ENCODE assay signal across 18 cellular contexts in the genomic region with DNA sequence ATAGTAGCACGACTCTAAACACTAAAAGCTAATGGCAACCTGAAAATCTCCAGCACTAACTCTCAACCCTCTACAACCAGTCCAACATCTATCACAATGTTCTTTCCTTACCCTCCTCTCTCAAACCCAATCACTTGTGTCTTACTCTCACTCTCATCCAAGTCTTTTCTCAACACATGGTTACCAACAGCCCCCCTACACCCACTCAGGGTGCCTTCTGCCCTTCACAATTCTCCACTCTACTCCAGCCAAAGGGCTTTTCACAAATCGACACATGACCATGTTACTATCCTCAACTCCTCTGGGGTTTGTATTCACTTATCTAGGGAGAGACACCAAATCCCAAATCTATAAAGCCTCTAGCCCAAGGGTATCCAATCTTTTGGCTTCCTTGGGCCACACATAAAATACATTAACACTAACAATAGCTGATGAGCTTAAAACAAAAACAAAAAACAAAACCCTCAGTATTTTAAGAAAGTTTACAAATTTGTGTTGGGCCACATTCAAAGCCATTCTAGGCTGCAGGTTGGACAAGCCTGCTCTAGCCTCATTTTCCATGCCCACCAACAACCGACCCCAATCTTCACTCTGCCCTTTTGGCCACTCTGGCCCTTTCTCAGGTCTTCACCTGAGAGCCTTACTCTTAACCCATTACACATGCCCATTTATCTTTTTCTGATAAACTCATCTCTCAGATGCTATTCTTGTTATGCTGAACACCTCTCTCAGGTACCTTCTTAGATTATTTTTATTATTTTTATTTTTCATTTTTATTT. TPM values are rescaled to one million over a fixed set of nuclear protein-coding genes. Genes with fewer than 3 reads are reported as not detected.
DNase-seq lines count a peak whose midpoint lies in the region; ATAC-seq and TF ChIP-seq lines count a peak whose summit lies in the region.
"Had no signal": no experiment of that assay in that cellular context is flagged by ENCODE, and none has a peak within 500 bp of the region (broad histone marks: within the 10 kb centered on the region; RNA-seq: fewer than 3 reads in every experiment).

No MANE protein-coding gene starts in this region.

- peaks cover 46% of the 10 kb centered on the region for H3K4me1 Mint-ChIP-seq in activated naive CD4-positive, alpha-beta T cell treated with anti-CD3 and anti-CD28 coated beads, Interleukin-2, amount 10 ng/mL, durations not matched to agents 7 days and 5 days
- peaks cover 57% of the 10 kb centered on the region for H3K4me1 Mint-ChIP-seq in activated naive CD8-positive, alpha-beta T cell treated with anti-CD3 and anti-CD28 coated beads, Interleukin-2, amount 50 U/mL, for 24 hours
- no peaks in the 10 kb centered on the region for H3K4me1 Mint-ChIP-seq in osteocyte (ENCODE audit: unreplicated experiment)

- H3K27ac Mint-ChIP-seq in activated naive CD4-positive, alpha-beta T cell treated with anti-CD3 and anti-CD28 coated beads, Interleukin-2, amount 10 ng/mL, durations not matched to agents 7 days and 5 days: peak overlapping the region; percentile 30
- peak overlapping the region; percentile 68 for H3K27ac Mint-ChIP-seq in activated naive CD8-positive, alpha-beta T cell treated with anti-CD3 and anti-CD28 coated beads, Interleukin-2, amount 50 U/mL, for 24 hours
- peak overlapping the region; percentile 5 for H3K27ac Mint-ChIP-seq in osteocyte (ENCODE audit: unreplicated experiment)
- H3K27ac Mint-ChIP-seq: activated B cell treated with CpG ODN at 0.5 μM for 24 hours had no signal

- H3K36me3 Mint-ChIP-seq in activated naive CD4-positive, alpha-beta T cell treated with anti-CD3 and anti-CD28 coated beads, Interleukin-2, amount 10 ng/mL, durations not matched to agents 7 days and 5 days: peaks cover 73% of the 10 kb centered on the region
- H3K36me3 Mint-ChIP-seq in activated naive CD8-positive, alpha-beta T cell treated with anti-CD3 and anti-CD28 coated beads, Interleukin-2, amount 50 U/mL, for 24 hours (ENCODE audit: low read depth): peaks cover 85% of the 10 kb centered on the region
- peaks cover 70% of the 10 kb centered on the region for H3K36me3 Mint-ChIP-seq in osteocyte (ENCODE audit: unreplicated experiment)

- no peak overlapping the region for H3K4me3 Mint-ChIP-seq in activated naive CD4-positive, alpha-beta T cell treated with anti-CD3 and anti-CD28 coated beads, Interleukin-2, amount 10 ng/mL, durations not matched to agents 7 days and 5 days
- H3K4me3 Mint-ChIP-seq in activated naive CD8-positive, alpha-beta T cell treated with anti-CD3 and anti-CD28 coated beads, Interleukin-2, amount 50 U/mL, for 24 hours: no peak overlapping the region
- H3K4me3 Mint-ChIP-seq in osteocyte (ENCODE audit: unreplicated experiment): no peak overlapping the region
- H3K4me3 Mint-ChIP-seq: activated B cell treated with CpG ODN at 0.5 μM for 24 hours had no signal

- H3K27ac ChIP-seq in RWPE2 (ENCODE audit: poor library complexity, severe bottlenecking) (no peak overlapping the region), WERI-Rb-1 (no peak overlapping the region)
- H3K27ac ChIP-seq: GM23248, stomach had no signal

- no peaks in the 10 kb centered on the region for H3K27me3 Mint-ChIP-seq in activated naive CD4-positive, alpha-beta T cell treated with anti-CD3 and anti-CD28 coated beads, Interleukin-2, amount 10 ng/mL, durations not matched to agents 7 days and 5 days
- no peaks in the 10 kb centered on the region for H3K27me3 Mint-ChIP-seq in activated naive CD8-positive, alpha-beta T cell treated with anti-CD3 and anti-CD28 coated beads, Interleukin-2, amount 50 U/mL, for 24 hours
- no peaks in the 10 kb centered on the region for H3K27me3 Mint-ChIP-seq in osteocyte (ENCODE audit: unreplicated experiment)
- H3K27me3 Mint-ChIP-seq: activated B cell treated with CpG ODN at 0.5 μM for 24 hours had no signal

- no peaks in the 10 kb centered on the region for H3K4me1 ChIP-seq in RWPE2 (ENCODE audit: insufficient read depth, poor library complexity, severe bottlenecking)

- H3K27me3 ChIP-seq in RWPE2 (ENCODE audit: insufficient read depth, poor library complexity, severe bottlenecking) (no peaks in the 10 kb centered on the region), WERI-Rb-1 (ENCODE audit: insufficient read depth, low read depth, severe bottlenecking) (no peaks in the 10 kb centered on the region)
- H3K27me3 ChIP-seq: stomach had no signal

- H3K36me3 ChIP-seq in RWPE2 (ENCODE audit: low read depth): peaks cover 100% of the 10 kb centered on the region
- peaks cover 98% of the 10 kb centered on the region for H3K36me3 ChIP-seq in WERI-Rb-1

- no peak for TF ChIP-seq CTCF in RWPE2 (IDR thresholded peaks at IDR 0.05; ENCODE audit: poor library complexity, severe bottlenecking)
- TF ChIP-seq CTCF in osteocyte (IDR thresholded peaks at IDR 0.05): no peak
- no peak for TF ChIP-seq CTCF in WERI-Rb-1 (IDR thresholded peaks at IDR 0.05; ENCODE audit: low read depth, low read length)

- DNase-seq in activated naive CD4-positive, alpha-beta T cell treated with anti-CD3 and anti-CD28 coated beads, Interleukin-2, amount 10 ng/mL, durations not matched to agents 7 days and 5 days: no peak
- no peak for DNase-seq in activated naive CD4-positive, alpha-beta T cell treated with Interleukin-2 at 50 U/mL for 16 hours
- DNase-seq in RWPE2 (ENCODE audit: low spot score) (no peak), osteocyte (ENCODE audit: extremely low spot score, unreplicated experiment) (no peak), nucleus accumbens (lab: John Stamatoyannopoulos, UW) (no peak), anterior cingulate cortex (lab: John Stamatoyannopoulos, UW) (no peak), WERI-Rb-1 (no peak)
- no peak for DNase-seq in activated naive CD8-positive, alpha-beta T cell treated with anti-CD3 and anti-CD28 coated beads, Interleukin-2, amount 50 U/mL, for 24 hours
- DNase-seq: activated B cell treated with CpG ODN at 0.5 μM for 24 hours, caudate nucleus, GM23248, IMR-90, NCI-H1694 treated with DMSO at 0.1 percent for 48 hours, occipital lobe, stomach, SW 1271 had no signal

- H3K9me3 ChIP-seq in RWPE2 (ENCODE audit: severe bottlenecking) (no peaks in the 10 kb centered on the region), WERI-Rb-1 (ENCODE audit: severe bottlenecking) (no peaks in the 10 kb centered on the region)
- H3K9me3 ChIP-seq: stomach had no signal

- H3K4me3 ChIP-seq in RWPE2 (ENCODE audit: severe bottlenecking) (no peak overlapping the region), WERI-Rb-1 (ENCODE audit: low read depth, low read length) (no peak overlapping the region)
- H3K4me3 ChIP-seq: GM23248, stomach had no signal

- no peaks in the 10 kb centered on the region for H3K9me3 Mint-ChIP-seq in activated naive CD4-positive, alpha-beta T cell treated with anti-CD3 and anti-CD28 coated beads, Interleukin-2, amount 10 ng/mL, durations not matched to agents 7 days and 5 days
- H3K9me3 Mint-ChIP-seq in activated naive CD8-positive, alpha-beta T cell treated with anti-CD3 and anti-CD28 coated beads, Interleukin-2, amount 50 U/mL, for 24 hours: no peaks in the 10 kb centered on the region
- H3K9me3 Mint-ChIP-seq in osteocyte (ENCODE audit: unreplicated experiment): no peaks in the 10 kb centered on the region
- H3K9me3 Mint-ChIP-seq: activated B cell treated with CpG ODN at 0.5 μM for 24 hours had no signal

- ATAC-seq in RWPE2 (ENCODE audit: low read depth): peak; percentile 8; the same call in 1 of the 3 replicates
- no peak for ATAC-seq in activated naive CD8-positive, alpha-beta T cell treated with anti-CD3 and anti-CD28 coated beads, Interleukin-2, amount 50 U/mL, for 24 hours
- ATAC-seq: esophagus mucosa, sciatic nerve had no signal

- CTCF ChIA-PET in activated naive CD4-positive, alpha-beta T cell treated with anti-CD3 and anti-CD28 coated beads, Interleukin-2, amount 10 ng/mL, durations not matched to agents 7 days and 5 days (lab: Charles Lee): interaction anchor here (1.2 kb wide), 1 partner anchor 16 kb away, joined by 5 read pairs; no protein-coding TSS in a partner anchor

RNA-seq across cellular contexts. Expression of a gene that starts 11.7 kb away (rescaled TPM):
- total RNA-seq in osteocyte: 197 and 211 TPM in 2 replicates

RNA-seq across cellular contexts. Expression of a gene that starts 20.5 kb away (rescaled TPM):
- 84.2 and 88.3 TPM in 2 replicates for total RNA-seq in osteocyte

Comparison
In these comparisons a context has a peak if more than half of its experiments do, and no peak if none do; other contexts are left out.
1. H3K27ac Mint-ChIP-seq: peak in every context shown above with its lines; median percentile 68 in activated naive CD8-positive, alpha-beta T cell treated with anti-CD3 and anti-CD28 coated beads, Interleukin-2, amount 50 U/mL, for 24 hours; 30 in activated naive CD4-positive, alpha-beta T cell treated with anti-CD3 and anti-CD28 coated beads, Interleukin-2, amount 10 ng/mL, durations not matched to agents 7 days and 5 days; 5 in osteocyte.